In the genomic region with DNA sequence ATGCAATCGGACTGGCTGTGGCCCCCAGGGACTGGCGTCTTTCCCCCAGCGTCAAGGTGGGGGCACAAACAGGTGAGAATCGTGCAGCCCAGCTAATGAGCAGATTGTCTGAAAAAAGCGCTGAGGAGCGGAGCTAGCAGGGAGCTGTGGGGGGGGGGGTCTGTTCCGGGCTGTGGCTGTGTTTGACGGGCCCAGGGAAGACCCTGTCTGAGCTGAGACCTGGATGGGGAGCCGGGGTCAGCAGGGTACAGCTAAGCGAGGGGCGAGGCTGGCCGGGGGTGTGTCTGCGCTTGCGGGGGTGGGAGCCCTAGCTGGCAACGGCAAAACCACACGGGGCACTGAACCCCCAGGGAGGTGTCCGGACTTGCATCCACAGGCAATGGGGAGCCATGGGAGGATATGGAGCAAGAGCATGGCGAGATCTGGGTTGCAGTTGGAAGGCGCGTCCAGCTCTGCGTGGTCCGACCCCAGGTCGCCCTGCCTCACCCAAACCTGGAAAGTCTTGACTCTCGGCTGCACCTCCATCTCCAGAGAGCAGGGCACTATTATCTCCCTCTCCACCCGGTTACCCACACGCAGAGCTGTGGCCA, we compare ENCODE assay signal across 21 cellular contexts. TPM values are rescaled to one million over a fixed set of nuclear protein-coding genes. Genes with fewer than 3 reads are reported as not detected.
DNase-seq lines count a peak whose midpoint lies in the region; ATAC-seq lines count a peak whose summit lies in the region.
"Had no signal": no experiment of that assay in that cellular context is flagged by ENCODE, and none has a peak within 500 bp of the region (broad histone marks: within the 10 kb centered on the region; RNA-seq: fewer than 3 reads in every experiment).

No MANE protein-coding gene starts in this region.

- no peaks in the 10 kb centered on the region for H3K36me3 Mint-ChIP-seq in activated T-cell treated with anti-CD3 and anti-CD28 coated beads, Interleukin-2, amount 50 U/mL, for 4 hours (ENCODE audit: insufficient read depth)
- H3K36me3 Mint-ChIP-seq in effector memory CD8-positive, alpha-beta T cell (ENCODE audit: insufficient read depth) = peaks cover 33% of the 10 kb centered on the region
- H3K36me3 Mint-ChIP-seq in stimulated activated memory B cell treated with anti-CD40 and anti-IgM and Interleukin-4, amounts not matched to agents 10 μg/mL and 1 μg/mL and 100 μg/mL, for 72 hours = no peaks in the 10 kb centered on the region

- peak overlapping the region; percentile 55 for H3K4me3 Mint-ChIP-seq in activated T-cell treated with anti-CD3 and anti-CD28 coated beads, Interleukin-2, amount 50 U/mL, for 4 hours
- H3K4me3 Mint-ChIP-seq in effector memory CD8-positive, alpha-beta T cell = peak overlapping the region; percentile 48 to 58
- H3K4me3 Mint-ChIP-seq in stimulated activated memory B cell treated with anti-CD40 and anti-IgM and Interleukin-4, amounts not matched to agents 10 μg/mL and 1 μg/mL and 100 μg/mL, for 72 hours = peak overlapping the region; percentile 67

- H3K27me3 Mint-ChIP-seq in activated T-cell treated with anti-CD3 and anti-CD28 coated beads, Interleukin-2, amount 50 U/mL, for 4 hours (ENCODE audit: low read depth) = peaks cover 44% of the 10 kb centered on the region
- H3K27me3 Mint-ChIP-seq in effector memory CD8-positive, alpha-beta T cell = peaks cover 37 to 54% of the 10 kb centered on the region in 2 donors
- peaks cover 34% of the 10 kb centered on the region for H3K27me3 Mint-ChIP-seq in stimulated activated memory B cell treated with anti-CD40 and anti-IgM and Interleukin-4, amounts not matched to agents 10 μg/mL and 1 μg/mL and 100 μg/mL, for 72 hours

- no peak for DNase-seq in activated T-cell treated with anti-CD3 and anti-CD28 coated beads, Interleukin-2, amount 50 U/mL, for 4 hours
- DNase-seq in activated T-cell treated with anti-CD3 and anti-CD28 coated beads for 4 hours (no peak), NCI-H69 (lab: John Stamatoyannopoulos, UW) (peak; percentile 44), DMS114 treated with DMSO at 0.1 percent for 48 hours (lab: John Stamatoyannopoulos, UW; ENCODE audit: unreplicated experiment) (no peak), NCI-H82 (lab: John Stamatoyannopoulos, UW) (no peak)
- DNase-seq in effector memory CD8-positive, alpha-beta T cell = no peak
- DNase-seq: activated naive CD4-positive, alpha-beta T cell treated with Interleukin-2 at 50 U/mL for 16 hours; C1 segment of cervical spinal cord; DMS153; KG1; left cardiac atrium; NCI-H1694 treated with DMSO at 0.1 percent for 48 hours; NCI-H748 treated with DMSO at 0.1 percent for 48 hours; PC-3; SIG-M5; spleen had no signal

- peaks cover 7% of the 10 kb centered on the region for H3K4me1 Mint-ChIP-seq in activated T-cell treated with anti-CD3 and anti-CD28 coated beads, Interleukin-2, amount 50 U/mL, for 4 hours (ENCODE audit: low read depth)
- H3K4me1 Mint-ChIP-seq in effector memory CD8-positive, alpha-beta T cell (ENCODE audit: low read depth in 2 of 2) = peaks cover 5 to 6% of the 10 kb centered on the region in 2 donors
- peaks cover 55% of the 10 kb centered on the region for H3K4me1 Mint-ChIP-seq in stimulated activated memory B cell treated with anti-CD40 and anti-IgM and Interleukin-4, amounts not matched to agents 10 μg/mL and 1 μg/mL and 100 μg/mL, for 72 hours

- no peak for ATAC-seq in activated T-cell treated with anti-CD3 and anti-CD28 coated beads, Interleukin-2, amount 50 U/mL, for 4 hours
- no peak for ATAC-seq in effector memory CD8-positive, alpha-beta T cell (replicated peaks)
- peak; percentile 4 for ATAC-seq in stimulated activated memory B cell treated with anti-CD40 and anti-IgM and Interleukin-4, amounts not matched to agents 10 μg/mL and 1 μg/mL and 100 μg/mL, for 72 hours
- no peak for ATAC-seq in HG03354 (IDR thresholded peaks at IDR 0.05; ENCODE audit: poor library complexity, severe bottlenecking, unreplicated experiment)
- ATAC-seq: PC-3 had no signal

- H3K27ac Mint-ChIP-seq in effector memory CD8-positive, alpha-beta T cell = peak overlapping the region; percentile 28 to 69
- peak overlapping the region; percentile 64 for H3K27ac Mint-ChIP-seq in stimulated activated memory B cell treated with anti-CD40 and anti-IgM and Interleukin-4, amounts not matched to agents 10 μg/mL and 1 μg/mL and 100 μg/mL, for 72 hours

- H3K9me3 Mint-ChIP-seq in activated T-cell treated with anti-CD3 and anti-CD28 coated beads, Interleukin-2, amount 50 U/mL, for 4 hours = no peaks in the 10 kb centered on the region
- H3K9me3 Mint-ChIP-seq in effector memory CD8-positive, alpha-beta T cell = no peaks in the 10 kb centered on the region
- peaks cover 2% of the 10 kb centered on the region for H3K9me3 Mint-ChIP-seq in stimulated activated memory B cell treated with anti-CD40 and anti-IgM and Interleukin-4, amounts not matched to agents 10 μg/mL and 1 μg/mL and 100 μg/mL, for 72 hours

RNA-seq across cellular contexts. Expression of a gene that starts 4.7 kb away (rescaled TPM):
- total RNA-seq in activated T-cell treated with anti-CD3 and anti-CD28 coated beads, Interleukin-2, amount 50 U/mL, for 4 hours = not detected
- total RNA-seq: astrocyte, fibroblast of lung, left cardiac atrium, PC-3 had no signal

RNA-seq across cellular contexts. Expression of a gene that starts 21.3 kb away (rescaled TPM):
- under 1 TPM in 1 of 3 donors, not detected in 2; 0.11 TPM for total RNA-seq in activated T-cell treated with anti-CD3 and anti-CD28 coated beads, Interleukin-2, amount 50 U/mL, for 4 hours
- total RNA-seq: fibroblast of lung, PC-3 had no signal

RNA-seq across cellular contexts. Expression of a gene that starts 25.1 kb away (rescaled TPM):
- 100 to 1,000 TPM; 275 to 313 (median 307) TPM for total RNA-seq in activated T-cell treated with anti-CD3 and anti-CD28 coated beads, Interleukin-2, amount 50 U/mL, for 4 hours

RNA-seq across cellular contexts. Expression of a gene that starts 25.2 kb away (rescaled TPM):
- 10 to 100 TPM; 42.1 to 45.3 (median 42.2) TPM for total RNA-seq in activated T-cell treated with anti-CD3 and anti-CD28 coated beads, Interleukin-2, amount 50 U/mL, for 4 hours

RNA-seq across cellular contexts. Expression of a gene that starts 47.1 kb away (rescaled TPM):
- under 1 TPM; 0.63 to 0.95 (median 0.89) TPM for total RNA-seq in activated T-cell treated with anti-CD3 and anti-CD28 coated beads, Interleukin-2, amount 50 U/mL, for 4 hours
- total RNA-seq: fibroblast of lung; PC-3; T-helper 1 cell treated with Interleukin-12 subunit alpha and Interleukin-12 subunit beta and Interleukin-4 antibody, amounts not matched to agents 30 ng/mL and 1 ng/mL, for 36 hours had no signal
